8 cellular contexts compared by ENCODE assay signal in genomic region chr12:39638840-39639239, GRCh38. TPM values are rescaled to one million over a fixed set of nuclear protein-coding genes. Genes with fewer than 3 reads are reported as not detected.
"Had no signal": no experiment of that assay in that cellular context is flagged by ENCODE, and none has a peak within 500 bp of the region (broad histone marks: within the 10 kb centered on the region; RNA-seq: fewer than 3 reads in every experiment).

No MANE protein-coding gene starts in this region.

- H2AFZ ChIP-seq: GM23248 had no signal

- FAIRE-seq: H54, HTR-8/SVneo had no signal

- H3K27ac Mint-ChIP-seq: H9 had no signal

- H3K4me3 Mint-ChIP-seq: H9 had no signal

- DNase-seq: GM23248, GOT3, H9, HCEC 1CT, KG1 had no signal

- H3K27ac ChIP-seq: GM23248 had no signal

- H3K9me3 Mint-ChIP-seq: H9 had no signal

- H3K9ac ChIP-seq: GM23248 had no signal

- H3K4me1 Mint-ChIP-seq: H9 had no signal

- H3K4me3 ChIP-seq: GM23248 had no signal

RNA-seq across cellular contexts. Expression of gene ABCD2, which starts 19.2 kb away (rescaled TPM):
- total RNA-seq: H9, HT-29 had no signal
- polyA plus RNA-seq: GM23248 had no signal
